ENCODE assay signal across 8 cellular contexts in the genomic region with DNA sequence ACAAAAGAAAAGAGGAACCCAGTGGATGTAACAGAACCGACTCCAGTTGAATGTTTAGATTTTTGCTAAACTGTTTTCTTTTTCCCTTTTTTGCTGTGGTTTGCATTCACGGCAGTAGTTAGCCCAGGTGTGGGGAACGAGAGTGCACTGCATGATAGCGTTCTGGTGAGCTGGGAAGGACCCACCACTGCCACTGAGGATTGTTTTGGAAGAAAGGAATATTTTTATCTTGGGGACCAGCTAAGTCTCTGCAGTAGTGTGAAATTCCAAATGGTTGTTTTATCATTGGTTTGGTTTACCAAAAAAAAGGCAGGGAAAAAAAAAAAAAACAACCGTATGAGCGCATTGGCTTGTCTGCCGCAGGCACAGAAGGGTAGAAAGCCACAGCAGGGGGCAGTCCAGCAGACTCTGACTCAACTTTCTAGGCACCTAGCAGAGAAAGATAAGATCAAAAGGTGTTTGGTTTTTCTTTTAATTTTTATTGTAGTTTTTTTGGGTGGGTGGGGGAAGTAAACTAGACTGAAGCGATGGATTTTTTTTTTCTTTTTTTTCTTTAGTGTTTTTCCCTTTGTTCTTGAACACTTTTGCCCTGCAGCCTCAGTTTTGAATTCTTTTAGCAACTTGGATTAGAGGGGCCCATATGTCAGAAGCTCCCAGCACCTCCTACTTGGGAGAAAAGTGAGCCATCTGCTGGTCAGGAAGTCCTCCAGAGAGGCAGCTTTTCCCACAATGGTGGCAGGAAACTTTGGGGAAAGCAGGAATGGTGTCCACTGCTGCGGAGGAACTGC. TPM values are rescaled to one million over a fixed set of nuclear protein-coding genes. Genes with fewer than 3 reads are reported as not detected.
DNase-seq lines count a peak whose midpoint lies in the region; ATAC-seq, FAIRE-seq and TF ChIP-seq lines count a peak whose summit lies in the region.

No MANE protein-coding gene starts in this region.

- no peaks in the 10 kb centered on the region for H3K9me3 ChIP-seq in CD4-positive, alpha-beta T cell (ENCODE audit: control insufficient read depth, low read length)
- no peaks in the 10 kb centered on the region for H3K9me3 ChIP-seq in small intestine (ENCODE audit: control insufficient read depth, low read depth)
- no peaks in the 10 kb centered on the region for H3K9me3 ChIP-seq in aorta (ENCODE audit: control insufficient read depth, low read length)

- CTCF ChIA-PET in CD4-positive, alpha-beta T cell (lab: Charles Lee) = interaction anchor here (0.7 to 7.6 kb wide), 5 partner anchors 13 to 54 kb away, joined by 3 to 68 read pairs (median 4); a partner anchor contains a TSS

- TF ChIP-seq CTCF in CD4-positive, alpha-beta T cell (IDR thresholded peaks at IDR 0.05) = peak; percentile 59
- TF ChIP-seq CTCF in fibroblast of mammary gland (conservative IDR thresholded peaks at IDR 0.05; ENCODE audit: control insufficient read depth, insufficient read depth, low read depth, low read length) = peak; percentile 28

- no peaks in the 10 kb centered on the region for H3K27me3 ChIP-seq in CD4-positive, alpha-beta T cell (ENCODE audit: control insufficient read depth, insufficient read depth, low read length)
- no peaks in the 10 kb centered on the region for H3K27me3 ChIP-seq in small intestine (ENCODE audit: control insufficient read depth in 2 of 2, insufficient read depth in 2 of 2, low read length in 2 of 2)
- no peaks in the 10 kb centered on the region for H3K27me3 ChIP-seq in aorta (ENCODE audit: control insufficient read depth in 1 of 2, insufficient read depth in 2 of 2, low read length in 1 of 2)

- POLR2A ChIA-PET in CD4-positive, alpha-beta T cell (lab: Charles Lee) = interaction anchor here (0.5 to 3.1 kb wide), 6 partner anchors 13 to 232 kb away, joined by 3 to 16 read pairs (median 8); a partner anchor contains a TSS

- peak; percentile 51 for ATAC-seq in CD4-positive, alpha-beta T cell (ENCODE audit: poor library complexity)
- ATAC-seq in aorta (ENCODE audit: low FRiP score) = no peak
- no peak for ATAC-seq in GM18511 (IDR thresholded peaks at IDR 0.05; ENCODE audit: unreplicated experiment)

- H3K4me3 Mint-ChIP-seq in CD4-positive, alpha-beta T cell = peak overlapping the region; percentile 63

- H3K4me3 ChIP-seq in fibroblast of mammary gland (ENCODE audit: control insufficient read depth, low read depth, low read length) = no peak overlapping the region
- H3K4me3 ChIP-seq in small intestine (ENCODE audit: low read depth in 1 of 2, low read length in 2 of 2) = no peak overlapping the region
- no peak overlapping the region for H3K4me3 ChIP-seq in aorta (ENCODE audit: low read length in 2 of 2)

- peak overlapping the region; percentile 54 for H3K27ac ChIP-seq in CD4-positive, alpha-beta T cell (ENCODE audit: low read depth, low read length)
- H3K27ac ChIP-seq in small intestine (ENCODE audit: low read depth in 1 of 2, low read length in 1 of 2) = no peak overlapping the region
- no peak overlapping the region for H3K27ac ChIP-seq in aorta (ENCODE audit: low read depth in 1 of 2, low read length in 2 of 2)

- peaks cover 52% of the 10 kb centered on the region for H3K4me1 Mint-ChIP-seq in CD4-positive, alpha-beta T cell (ENCODE audit: low read depth)

- 76 to 86% (median 84%) methylated on average over 9 of the region's 9 CpGs for WGBS in small intestine, 3 donors
- WGBS in aorta, 2 donors = 72 to 76% methylated on average over 9 of the region's 9 CpGs

- H3K27me3 Mint-ChIP-seq in CD4-positive, alpha-beta T cell = no peaks in the 10 kb centered on the region

- peak overlapping the region; percentile 95 for H3K27ac Mint-ChIP-seq in CD4-positive, alpha-beta T cell

- intact Hi-C loops in CD4-positive, alpha-beta T cell (cut with DNase I, micrococcal nuclease) = loop anchor here in 1 of 2 experiments (1.0 to 10.0 kb wide), 2 partner anchors 34 to 387 kb away; no protein-coding TSS in a partner anchor
- intact Hi-C loops in aorta (cut with DNase I) = loop anchor here (5.0 kb wide), 1 partner anchor 35 kb away; no protein-coding TSS in a partner anchor

- H3K36me3 ChIP-seq in small intestine (ENCODE audit: control insufficient read depth in 2 of 2, insufficient read depth in 2 of 2, low read length in 2 of 2) (peaks cover 0 to 6% of the 10 kb centered on the region in 2 donors), aorta (ENCODE audit: control insufficient read depth in 1 of 2, insufficient read depth in 2 of 2, low read length in 1 of 2) (peaks cover 0 to 2% of the 10 kb centered on the region in 2 donors)

- peaks cover 53% of the 10 kb centered on the region for H3K36me3 Mint-ChIP-seq in CD4-positive, alpha-beta T cell (ENCODE audit: low read depth)

- DNase-seq in CD4-positive, alpha-beta T cell = peak in 7 of 10 experiments; percentile 27 to 55 (median 53)
- DNase-seq in M059J (ENCODE audit: low read depth) (peak; percentile 68), activated T-cell treated with anti-CD3 and anti-CD28 coated beads for 4 hours (peak; percentile 25), fibroblast of mammary gland (ENCODE audit: low read depth) (peak; percentile 38), small intestine (peak; percentile 27), aorta (no peak), SKM-1 treated with dmso at 0.1 percent for 144 hours (lab: John Stamatoyannopoulos, UW; ENCODE audit: unreplicated experiment) (no peak)

- H3K4me1 ChIP-seq in small intestine (ENCODE audit: control insufficient read depth in 2 of 2, insufficient read depth in 1 of 2, low read depth in 1 of 2, low read length in 1 of 2) = no peaks in the 10 kb centered on the region
- H3K4me1 ChIP-seq in aorta (ENCODE audit: control insufficient read depth in 1 of 2, insufficient read depth in 2 of 2, low read length in 2 of 2) = no peaks in the 10 kb centered on the region

- FAIRE-seq in small intestine (lab: Jason Lieb, UNC) = no peak

- no peaks in the 10 kb centered on the region for H3K9me3 Mint-ChIP-seq in CD4-positive, alpha-beta T cell

RNA-seq across cellular contexts. Expression of a gene that starts 13.5 kb away (rescaled TPM):
- total RNA-seq in CD4-positive, alpha-beta T cell = 10 to 100 TPM; 62.6 to 74.8 TPM
- total RNA-seq in M059J (2014; rRNA removed; shearing (Covaris generic)) = 331 and 351 TPM in 2 replicates
- polyA plus RNA-seq in small intestine = 100 to 1,000 TPM; 127 to 173 (median 129) TPM
- 10 to 100 TPM; 39.8 to 48.1 TPM for total RNA-seq in aorta
- polyA plus RNA-seq in aorta = 10 to 100 TPM; 52.1 to 71.0 TPM

RNA-seq across cellular contexts. Expression of a gene that starts 18.7 kb away (rescaled TPM):
- 10 to 100 TPM; 29.2 to 34.5 TPM for total RNA-seq in CD4-positive, alpha-beta T cell
- total RNA-seq in M059J (2014; rRNA removed; shearing (Covaris generic)) = 15.4 and 23.9 TPM in 2 replicates
- polyA plus RNA-seq in small intestine = 1 to 10 TPM in 2 of 3 donors, under 1 TPM in 1; 0.45 to 8.1 (median 3.0) TPM
- 10 to 100 TPM; 11.8 to 12.8 TPM for total RNA-seq in aorta
- polyA plus RNA-seq in aorta = 1 to 10 TPM; 3.6 to 5.3 TPM

RNA-seq across cellular contexts. Expression of a gene that starts 50.7 kb away (rescaled TPM):
- not detected for total RNA-seq in CD4-positive, alpha-beta T cell
- total RNA-seq in M059J (2014; rRNA removed; shearing (Covaris generic)) = 29.0 and 39.2 TPM in 2 replicates
- 10 to 100 TPM in 2 of 3 donors, 1 to 10 TPM in 1; 7.4 to 91.2 (median 34.6) TPM for polyA plus RNA-seq in small intestine
- total RNA-seq in aorta = 1,000 to 10,000 TPM; 2,086 to 3,222 TPM
- polyA plus RNA-seq in aorta = 1,000 to 10,000 TPM; 1,693 to 2,621 TPM

RNA-seq across cellular contexts. Expression of a gene that starts 53.9 kb away (rescaled TPM):
- 10 to 100 TPM; 19.9 to 21.3 TPM for total RNA-seq in CD4-positive, alpha-beta T cell
- total RNA-seq in M059J (2014; rRNA removed; shearing (Covaris generic)) = 0.02 TPM in 1 of 2 replicates, not detected in the other
- 1 to 10 TPM in 2 of 3 donors, under 1 TPM in 1; 0.49 to 3.8 (median 1.6) TPM for polyA plus RNA-seq in small intestine
- 1 to 10 TPM in 1 of 2 donors, under 1 TPM in 1; 0.99 to 1.0 TPM for total RNA-seq in aorta
- polyA plus RNA-seq in aorta = under 1 TPM in 1 of 2 donors, not detected in 1; 0.13 TPM

Comparison
In these comparisons a context has a peak if more than half of its experiments do, and no peak if none do; other contexts are left out.
1. DNase-seq: peak in CD4-positive, alpha-beta T cell (7 of 10), M059J (single experiment), activated T-cell treated with anti-CD3 and anti-CD28 coated beads for 4 hours (single experiment), fibroblast of mammary gland (single experiment) and small intestine (single experiment); none in aorta (0 of 2) and SKM-1 treated with dmso at 0.1 percent for 144 hours (single experiment).
2. RNA of a gene that starts 50.7 kb away (total RNA-seq): 2,086 to 3,222 TPM in aorta; 29.0 to 39.2 TPM in M059J and not detected in CD4-positive, alpha-beta T cell; every median in the first group is over 10 times any median in the second.